ENCODE assay signal across 8 cellular contexts in genomic region chr4:38664704-38665401, GRCh38. TPM values are rescaled to one million over a fixed set of nuclear protein-coding genes. Genes with fewer than 3 reads are reported as not detected.
DNase-seq lines count a peak whose midpoint lies in the region; ATAC-seq and TF ChIP-seq lines count a peak whose summit lies in the region.

No MANE protein-coding gene starts in this region.

- no peaks in the 10 kb centered on the region for H3K27me3 ChIP-seq in effector memory CD4-positive, alpha-beta T cell (replicated peaks; ENCODE audit: control insufficient read depth, insufficient read depth, low read length, poor library complexity, severe bottlenecking)
- no peaks in the 10 kb centered on the region for H3K27me3 ChIP-seq in stomach

- TF ChIP-seq CTCF in stomach (IDR thresholded peaks at IDR 0.05): no peak

- H3K4me3 ChIP-seq in effector memory CD4-positive, alpha-beta T cell (ENCODE audit: insufficient read depth, low read depth, low read length, poor library complexity, severe bottlenecking): peak overlapping the region; percentile 88
- peak overlapping the region; percentile 60 to 99 (median 86) for H3K4me3 ChIP-seq in stomach

- ATAC-seq in GM21390 (IDR thresholded peaks at IDR 0.05; ENCODE audit: unreplicated experiment): no peak

- no peaks in the 10 kb centered on the region for H3K36me3 ChIP-seq in effector memory CD4-positive, alpha-beta T cell (ENCODE audit: control insufficient read depth, insufficient read depth, low read length)
- no peaks in the 10 kb centered on the region for H3K36me3 ChIP-seq in stomach

- WGBS in stomach, 5 donors: 1 to 4% (median 1%) methylated on average over 18 to 51 of the region's 53 CpGs

- peak overlapping the region; percentile 90 for H3K27ac ChIP-seq in effector memory CD4-positive, alpha-beta T cell (ENCODE audit: insufficient read depth, low read length, poor library complexity, severe bottlenecking)
- H3K27ac ChIP-seq in stomach: peak overlapping the region; percentile 97 to 100 (median 100)

- intact Hi-C loops in stomach (cut with DNase I; ENCODE audit: low total_unique reads): no loop called here

- peaks cover 22% of the 10 kb centered on the region for H3K4me1 ChIP-seq in effector memory CD4-positive, alpha-beta T cell (ENCODE audit: control insufficient read depth, insufficient read depth, low read length, poor library complexity, severe bottlenecking)
- H3K4me1 ChIP-seq in stomach: peaks cover 25 to 56% (median 47%) of the 10 kb centered on the region in 4 donors

- TF ChIP-seq EP300 in stomach (IDR thresholded peaks at IDR 0.05): no peak

- no peaks in the 10 kb centered on the region for H3K9me3 ChIP-seq in effector memory CD4-positive, alpha-beta T cell (ENCODE audit: control insufficient read depth, low read length)
- H3K9me3 ChIP-seq in stomach: no peaks in the 10 kb centered on the region

- TF ChIP-seq POLR2A in stomach (IDR thresholded peaks at IDR 0.05): no peak

- DNase-seq in NCI-H345 (lab: John Stamatoyannopoulos, UW) (peak; percentile 50), NCI-H345 treated with DMSO at 0.1 percent for 48 hours (lab: John Stamatoyannopoulos, UW; ENCODE audit: unreplicated experiment) (no peak), NCI-H2081 treated with DMSO at 0.1 percent for 48 hours (lab: John Stamatoyannopoulos, UW) (peak; percentile 42), lung microvascular endothelial cell (ENCODE audit: low read depth in 2 of 2) (peak; percentile 69 to 74), stomach (peak; percentile 69)
- peak; percentile 35 to 42 for DNase-seq in activated CD4-positive, alpha-beta T cell treated with anti-CD3 and anti-CD28 coated beads for 4 hours
- peak in 2 of 3 donors; percentile 18 to 20 for DNase-seq in effector memory CD4-positive, alpha-beta T cell

RNA-seq across cellular contexts. Expression of gene KLF3, which starts 0.9 kb away (rescaled TPM):
- 17.0 and 26.8 TPM in 2 replicates for total RNA-seq in lung microvascular endothelial cell
- total RNA-seq in stomach: 100 to 1,000 TPM in 2 of 5 donors, 10 to 100 TPM in 3; 46.4 to 113 (median 79.1) TPM
- polyA plus RNA-seq in stomach: 10 to 100 TPM; 13.0 to 45.1 (median 13.5) TPM
